9 cellular contexts compared by ENCODE assay signal in genomic region chr2:185291035-185291647, GRCh38.
DNase-seq lines count a peak whose midpoint lies in the region; ATAC-seq, FAIRE-seq and TF ChIP-seq lines count a peak whose summit lies in the region.
"Had no signal": no experiment of that assay in that cellular context is flagged by ENCODE, and none has a peak within 500 bp of the region (broad histone marks: within the 10 kb centered on the region; RNA-seq: fewer than 3 reads in every experiment).

No MANE protein-coding gene starts in this region.

- no peak overlapping the region for H2AFZ ChIP-seq in keratinocyte (ENCODE audit: control insufficient read depth, low read length)

- no peaks in the 10 kb centered on the region for H3K79me2 ChIP-seq in keratinocyte (ENCODE audit: control insufficient read depth, insufficient read depth, low read length)

- H3K9me3 ChIP-seq in adrenal gland (replicated peaks in 1 of 3) (peaks cover 0 to 6% (median 0%) of the 10 kb centered on the region in 3 donors), keratinocyte (ENCODE audit: control insufficient read depth, low read depth, low read length) (no peaks in the 10 kb centered on the region)

- no peak overlapping the region for H3K9ac ChIP-seq in keratinocyte (ENCODE audit: control insufficient read depth, extremely low read depth, insufficient read depth, low read length)

- no peaks in the 10 kb centered on the region for H3K27me3 ChIP-seq in adrenal gland
- no peaks in the 10 kb centered on the region for H3K27me3 ChIP-seq in keratinocyte (ENCODE audit: control insufficient read depth, extremely low read depth, insufficient read depth, low read length)

- dilution Hi-C loops in keratinocyte (cut with MboI; ENCODE audit: extremely low pct_ligation_motif_present, low sequenced_read_pairs), result no loop called here

- in situ Hi-C loops in GM13977 (cut with MboI; ENCODE audit: low pct_unique_long_range_greater_than_20kb, low sequenced_read_pairs, unreplicated experiment), result no loop called here

- H3K36me3 ChIP-seq in adrenal gland (replicated peaks in 1 of 2) (no peaks in the 10 kb centered on the region), keratinocyte (ENCODE audit: control insufficient read depth in 2 of 2, extremely low read depth in 1 of 2, insufficient read depth in 2 of 2, low read length in 2 of 2) (no peaks in the 10 kb centered on the region)

- FAIRE-seq in keratinocyte (lab: Jason Lieb, UNC), result no peak

- H3K4me2 ChIP-seq in keratinocyte (ENCODE audit: control insufficient read depth, extremely low read depth, insufficient read depth, low read depth, low read length), result no peak overlapping the region

- no peaks in the 10 kb centered on the region for H4K20me1 ChIP-seq in keratinocyte (ENCODE audit: control insufficient read depth, extremely low read depth, insufficient read depth, low read length)

- no peaks in the 10 kb centered on the region for H3K4me1 ChIP-seq in adrenal gland (replicated peaks in 1 of 2)
- H3K4me1 ChIP-seq in keratinocyte (ENCODE audit: control insufficient read depth, extremely low read depth, insufficient read depth, low read length), result no peaks in the 10 kb centered on the region

- H3K4me3 ChIP-seq in AG10803 (ENCODE audit: low read length), result no peak overlapping the region
- H3K4me3 ChIP-seq in adrenal gland, result no peak overlapping the region
- H3K4me3 ChIP-seq in keratinocyte (ENCODE audit: control insufficient read depth in 2 of 3, extremely low read depth in 1 of 3, insufficient read depth in 2 of 3, low read depth in 1 of 3, low read length in 3 of 3), result no peak overlapping the region

- H3K9me1 ChIP-seq in keratinocyte (ENCODE audit: control insufficient read depth, extremely low read depth, insufficient read depth, low read length), result no peaks in the 10 kb centered on the region

- H3K27ac ChIP-seq in adrenal gland (no peak overlapping the region), keratinocyte (ENCODE audit: control insufficient read depth, insufficient read depth, low read length) (no peak overlapping the region)

- ATAC-seq in HG02678 (IDR thresholded peaks at IDR 0.05; ENCODE audit: unreplicated experiment), result peak; percentile 100

- intact Hi-C loops in adrenal gland (cut with DNase I), result no loop called here

- 45 to 60% (median 50%) methylated on average over 5 to 7 of the region's 7 CpGs for WGBS in adrenal gland, 4 donors

- peak; percentile 0 for DNase-seq in AG10803 (ENCODE audit: low read depth)
- DNase-seq in GM13977 (ENCODE audit: low spot score), result no peak
- peak; percentile 55 for DNase-seq in NAMALWA (ENCODE audit: low spot score)
- peak; percentile 48 to 78 (median 64) for DNase-seq in adrenal gland
- DNase-seq in keratinocyte (ENCODE audit: low read depth, low spot score), result no peak
- no peak for DNase-seq in cortex of kidney (lab: John Stamatoyannopoulos, UW)
- no peak for DNase-seq in superior temporal gyrus (ENCODE audit: extremely low spot score)
- DNase-seq: naive B cell had no signal

- TF ChIP-seq POLR2A in adrenal gland (IDR thresholded peaks at IDR 0.05), result no peak

- TF ChIP-seq CTCF in AG10803 (conservative IDR thresholded peaks at IDR 0.05; ENCODE audit: low read length) (peak; percentile 20; the same call in 1 of the 2 replicates), GM13977 (IDR thresholded peaks at IDR 0.05; ENCODE audit: extremely low read depth, insufficient read depth, missing control alignments) (peak; percentile 70), adrenal gland (IDR thresholded peaks at IDR 0.05) (peak; percentile 37 to 71 (median 52)), keratinocyte (optimal IDR thresholded peaks at IDR 0.05 in 1 of 3, IDR thresholded peaks at IDR 0.05 in 1 of 3, conservative IDR thresholded peaks at IDR 0.05 in 1 of 3; ENCODE audit: extremely low read depth in 1 of 3, insufficient read depth in 2 of 3, low read length in 3 of 3) (peak; percentile 64 to 86 (median 72))

Comparison
In these comparisons a context has a peak if more than half of its experiments do, and no peak if none do; other contexts are left out.
1. DNase-seq: peak in AG10803 (single experiment), NAMALWA (single experiment) and adrenal gland (7 of 7); none in GM13977 (single experiment), keratinocyte (single experiment), cortex of kidney (single experiment) and superior temporal gyrus (single experiment).
2. CTCF ChIP-seq: peak in every context shown above with its lines; median percentile 72 in keratinocyte; 70 in GM13977; 52 in adrenal gland; 20 in AG10803.